ENCODE assay signal across 15 cellular contexts in the genomic region with DNA sequence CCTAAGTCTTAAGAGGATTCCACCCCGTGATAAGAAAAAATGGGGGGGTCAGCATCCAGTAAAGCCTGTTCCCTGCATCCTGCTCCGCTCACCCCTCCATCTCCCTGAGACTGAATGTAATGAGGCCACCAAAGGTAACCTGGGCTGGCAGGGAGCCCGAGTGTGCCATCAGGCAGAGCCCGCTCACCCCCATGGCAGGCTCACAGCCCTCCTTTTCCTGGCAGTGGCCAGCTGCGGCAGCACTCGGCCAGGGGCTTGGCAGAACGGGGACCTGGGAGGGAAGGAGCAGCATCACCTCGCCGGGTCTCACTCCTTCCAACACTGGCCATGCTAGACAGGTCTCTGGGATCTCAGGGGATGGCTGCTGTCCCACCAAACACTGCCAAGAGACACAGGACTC.
DNase-seq lines count a peak whose midpoint lies in the region; TF ChIP-seq lines count a peak whose summit lies in the region.
"Had no signal": no experiment of that assay in that cellular context is flagged by ENCODE, and none has a peak within 500 bp of the region (broad histone marks: within the 10 kb centered on the region; RNA-seq: fewer than 3 reads in every experiment).

No MANE protein-coding gene starts in this region.

- TF ChIP-seq CTCF in adrenal gland (IDR thresholded peaks at IDR 0.05) (no peak), esophagus muscularis mucosa (IDR thresholded peaks at IDR 0.05) (no peak), tibial nerve (IDR thresholded peaks at IDR 0.05) (no peak)

- no peak overlapping the region for H3K4me2 ChIP-seq in neuronal stem cell (ENCODE audit: insufficient read depth, low read length, poor library complexity, severe bottlenecking)

- H3K4me3 ChIP-seq in adrenal gland (no peak overlapping the region), esophagus muscularis mucosa (peak overlapping the region in 2 of 4 donors; percentile 29 to 33), neuronal stem cell (ENCODE audit: low read length in 2 of 2) (peak overlapping the region in 1 of 2 donors; percentile 14), tibial nerve (no peak overlapping the region)

- H2BK120ac ChIP-seq in neuronal stem cell (ENCODE audit: low read depth, low read length) = no peak overlapping the region

- H2BK15ac ChIP-seq in neuronal stem cell (ENCODE audit: low read length) = peak overlapping the region; percentile 2

- no peak overlapping the region for H3K9ac ChIP-seq in neuronal stem cell (ENCODE audit: low read depth, low read length, poor library complexity)

- intact Hi-C loops in adrenal gland (cut with DNase I) (no loop called here), esophagus muscularis mucosa (cut with DNase I) (loop anchor here (5.0 kb wide), 1 partner anchor 64 kb away; the partner anchor contains the start of gene PRDM11)

- peak overlapping the region; percentile 25 for H3K18ac ChIP-seq in neuronal stem cell (ENCODE audit: low read length)

- H2BK5ac ChIP-seq in neuronal stem cell (ENCODE audit: low read length) = no peak overlapping the region

- H3K27me3 ChIP-seq in adrenal gland (no peaks in the 10 kb centered on the region), esophagus muscularis mucosa (no peaks in the 10 kb centered on the region), neuronal stem cell (ENCODE audit: control insufficient read depth in 3 of 3, insufficient read depth in 3 of 3, low read depth in 1 of 3, low read length in 3 of 3) (no peaks in the 10 kb centered on the region), tibial nerve (no peaks in the 10 kb centered on the region)

- TF ChIP-seq POLR2A in adrenal gland (IDR thresholded peaks at IDR 0.05) = no peak
- TF ChIP-seq POLR2A in esophagus muscularis mucosa (IDR thresholded peaks at IDR 0.05; ENCODE audit: low read depth) = no peak
- no peak for TF ChIP-seq POLR2A in tibial nerve (IDR thresholded peaks at IDR 0.05)

- peak overlapping the region in 4 of 5 donors; percentile 28 to 91 (median 62) for H3K27ac ChIP-seq in adrenal gland
- H3K27ac ChIP-seq in esophagus muscularis mucosa (replicated peaks in 1 of 4) = peak overlapping the region; percentile 83 to 95 (median 89)
- no peak overlapping the region for H3K27ac ChIP-seq in neuronal stem cell (replicated peaks; ENCODE audit: low read length)
- peak overlapping the region; percentile 68 to 88 (median 86) for H3K27ac ChIP-seq in tibial nerve

- no peak overlapping the region for H3K4ac ChIP-seq in neuronal stem cell (ENCODE audit: low read length)

- TF ChIP-seq EP300 in esophagus muscularis mucosa (IDR thresholded peaks at IDR 0.05) = no peak
- TF ChIP-seq EP300 in tibial nerve (IDR thresholded peaks at IDR 0.05) = no peak

- H3K14ac ChIP-seq in neuronal stem cell (ENCODE audit: low read length) = no peak overlapping the region

- H3K36me3 ChIP-seq in adrenal gland (replicated peaks in 1 of 2) = peaks cover 0 to 14% of the 10 kb centered on the region in 2 donors
- peaks cover 5 to 52% (median 20%) of the 10 kb centered on the region in 4 donors for H3K36me3 ChIP-seq in esophagus muscularis mucosa
- peaks cover 0 to 3% of the 10 kb centered on the region in 2 donors for H3K36me3 ChIP-seq in neuronal stem cell (replicated peaks in 1 of 2; ENCODE audit: control insufficient read depth in 2 of 2, insufficient read depth in 2 of 2, low read length in 2 of 2)
- peaks cover 0 to 40% (median 0%) of the 10 kb centered on the region in 3 donors for H3K36me3 ChIP-seq in tibial nerve

- H3K4me1 ChIP-seq in adrenal gland (replicated peaks in 1 of 2) (peaks cover 0 to 11% of the 10 kb centered on the region in 2 donors), esophagus muscularis mucosa (peaks cover 37 to 60% (median 52%) of the 10 kb centered on the region in 4 donors), neuronal stem cell (ENCODE audit: control insufficient read depth in 2 of 2, insufficient read depth in 1 of 2, low read depth in 1 of 2, low read length in 2 of 2) (peaks cover 14 to 15% of the 10 kb centered on the region in 2 donors), tibial nerve (peaks cover 5 to 43% (median 21%) of the 10 kb centered on the region in 4 donors)

- no peaks in the 10 kb centered on the region for H3K9me3 ChIP-seq in adrenal gland (replicated peaks in 1 of 3)
- H3K9me3 ChIP-seq in esophagus muscularis mucosa = no peaks in the 10 kb centered on the region
- H3K9me3 ChIP-seq in neuronal stem cell (replicated peaks in 1 of 2; ENCODE audit: control insufficient read depth in 2 of 2, insufficient read depth in 1 of 2, low read depth in 1 of 2, low read length in 2 of 2) = no peaks in the 10 kb centered on the region
- no peaks in the 10 kb centered on the region for H3K9me3 ChIP-seq in tibial nerve

- peak overlapping the region; percentile 31 for H3K23ac ChIP-seq in neuronal stem cell (ENCODE audit: low read depth, low read length, poor library complexity)

- WGBS in adrenal gland, 4 donors = 82 to 97% (median 85%) methylated on average over 2 to 9 of the region's 9 CpGs
- WGBS in esophagus muscularis mucosa = 79% methylated on average over 9 of the region's 9 CpGs
- WGBS in neuronal stem cell (ENCODE audit: extremely low coverage in 2 of 2, insufficient read length in 2 of 2, insufficient replicate concordance in 1 of 2), 2 donors = no CpG with 5 or more reads among the region's 9 CpGs
- 92 to 95% methylated on average over 9 of the region's 9 CpGs for WGBS in tibial nerve, 2 donors

- no peak overlapping the region for H4K8ac ChIP-seq in neuronal stem cell (ENCODE audit: low read depth, low read length)

- peak overlapping the region; percentile 64 for H2AK5ac ChIP-seq in neuronal stem cell (ENCODE audit: low read depth, low read length)

- H4K91ac ChIP-seq in neuronal stem cell (ENCODE audit: low read depth, low read length, poor library complexity) = no peak overlapping the region

- peak in 2 of 7 donors; percentile 27 to 73 for DNase-seq in adrenal gland
- no peak for DNase-seq in esophagus muscularis mucosa (ENCODE audit: extremely low spot score)
- no peak for DNase-seq in neuronal stem cell (ENCODE audit: low spot score)
- no peak for DNase-seq in tibial nerve (ENCODE audit: low spot score in 2 of 2)
- no peak for DNase-seq in NCI-H748 treated with DMSO at 0.1 percent for 48 hours (lab: John Stamatoyannopoulos, UW)
- DNase-seq in SW480 (ENCODE audit: low spot score) = no peak
- no peak for DNase-seq in activated CD4-positive, CD25-positive, alpha-beta regulatory T cell treated with anti-CD3 and anti-CD28 coated beads, Interleukin-2, amount 50 U/mL, for 72 hours
- DNase-seq: activated CD4-positive, alpha-beta T cell treated with anti-CD3 and anti-CD28 coated beads, Interleukin-2, amount 10 ng/mL, durations not matched to agents 7 days and 5 days; DMS 273 treated with DMSO at 0.1 percent for 48 hours; effector memory CD4-positive, alpha-beta T cell; IMR-90; islet precursor cell; NCI-H2081; NCI-H524 treated with DMSO at 0.1 percent for 48 hours; PC-3 had no signal

- no peaks in the 10 kb centered on the region for H3K79me1 ChIP-seq in neuronal stem cell (ENCODE audit: low read depth, low read length)

- H2AFZ ChIP-seq in neuronal stem cell (ENCODE audit: low read length) = peak overlapping the region; percentile 99

- H2BK12ac ChIP-seq in neuronal stem cell (ENCODE audit: low read length) = no peak overlapping the region
